Comparison of ENCODE assay signal across 13 cellular contexts in genomic region chr14:58078068-58078467, GRCh38.
DNase-seq lines count a peak whose midpoint lies in the region; ATAC-seq and TF ChIP-seq lines count a peak whose summit lies in the region.
"Had no signal": no experiment of that assay in that cellular context is flagged by ENCODE, and none has a peak within 500 bp of the region (broad histone marks: within the 10 kb centered on the region; RNA-seq: fewer than 3 reads in every experiment).

No MANE protein-coding gene starts in this region.

- H3K36me3 ChIP-seq in psoas muscle (ENCODE audit: insufficient read depth in 1 of 2, low read depth in 1 of 2), result no peaks in the 10 kb centered on the region
- H3K36me3 ChIP-seq: heart right ventricle, WERI-Rb-1 had no signal

- TF ChIP-seq CTCF in psoas muscle (IDR thresholded peaks at IDR 0.05), result no peak

- H3K27me3 ChIP-seq in psoas muscle (ENCODE audit: insufficient read depth in 3 of 3, low read length in 2 of 3), result no peaks in the 10 kb centered on the region
- H3K27me3 ChIP-seq: heart right ventricle had no signal

- in situ Hi-C loops in ACHN (cut with HindIII; ENCODE audit: low pct_ligation_motif_present, low pct_unique_long_range_greater_than_20kb, low sequenced_read_pairs) (no loop called here), G401 (cut with HindIII; ENCODE audit: low sequenced_read_pairs) (no loop called here)

- DNase-seq in ACHN (peak; percentile 88), HT1080 (ENCODE audit: low read depth) (peak; percentile 87), astrocyte of the hippocampus (ENCODE audit: low read depth, low spot score) (peak; percentile 88), islet precursor cell (peak; percentile 67), G401 (ENCODE audit: low spot score) (no peak), psoas muscle (no peak), epidermal melanocyte (ENCODE audit: insufficient read length, low spot score) (no peak)
- DNase-seq: activated T-cell treated with anti-CD3 and anti-CD28 coated beads for 4 hours, heart right ventricle, NCI-H187, WERI-Rb-1 had no signal

- intact Hi-C loops in psoas muscle (cut with DNase I), result no loop called here

- no peak for ATAC-seq in GM18909 (IDR thresholded peaks at IDR 0.05; ENCODE audit: poor library complexity, unreplicated experiment)
- ATAC-seq in psoas muscle, result no peak

- H3K9me3 ChIP-seq in psoas muscle, result no peaks in the 10 kb centered on the region
- H3K9me3 ChIP-seq: heart right ventricle had no signal

- H3K4me1 ChIP-seq in psoas muscle, result no peaks in the 10 kb centered on the region

- no peak overlapping the region for H3K4me3 ChIP-seq in psoas muscle
- H3K4me3 ChIP-seq: heart right ventricle, skin epidermis had no signal

- H3K27ac ChIP-seq in psoas muscle, result no peak overlapping the region
- H3K27ac ChIP-seq: WERI-Rb-1 had no signal

Comparison
In these comparisons a context has a peak if more than half of its experiments do, and no peak if none do; other contexts are left out.
1. DNase-seq: peak in ACHN (single experiment), HT1080 (single experiment), astrocyte of the hippocampus (single experiment) and islet precursor cell (single experiment); none in G401 (single experiment), psoas muscle (0 of 2) and epidermal melanocyte (single experiment).